15 cellular contexts compared by ENCODE assay signal in the genomic region with DNA sequence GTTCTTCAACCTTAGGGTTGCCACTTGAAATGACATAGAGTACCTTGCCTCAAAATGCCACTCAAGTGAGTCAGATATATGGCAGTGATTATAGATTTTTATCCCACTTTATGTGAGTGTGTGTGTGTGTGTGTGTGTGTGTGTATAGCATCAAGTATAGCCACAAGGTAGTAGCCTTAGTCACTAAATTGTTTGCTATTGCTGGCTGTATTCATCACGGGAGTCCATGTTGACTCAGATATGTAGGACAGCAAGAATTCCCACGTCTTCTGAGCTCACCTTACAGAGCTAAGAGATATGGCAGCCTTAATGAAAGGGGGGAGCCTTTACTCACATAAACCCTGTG. TPM values are rescaled to one million over a fixed set of nuclear protein-coding genes. Genes with fewer than 3 reads are reported as not detected.
A peak's percentile ranks its signal among the peaks of the same experiment; 100 is the strongest.
DNase-seq lines count a peak whose midpoint lies in the region; ATAC-seq, FAIRE-seq and TF ChIP-seq lines count a peak whose summit lies in the region.
"Had no signal": no experiment of that assay in that cellular context is flagged by ENCODE, and none has a peak within 500 bp of the region (broad histone marks: within the 10 kb centered on the region; RNA-seq: fewer than 3 reads in every experiment).

No MANE protein-coding gene starts in this region.

- H3K4me1 ChIP-seq in IMR-90 (ENCODE audit: control insufficient read depth, insufficient read depth, low read length) (peaks cover 25% of the 10 kb centered on the region), muscle layer of duodenum (ENCODE audit: control insufficient read depth in 1 of 2, insufficient read depth in 2 of 2, low read length in 2 of 2) (peaks cover 4 to 15% of the 10 kb centered on the region in 2 donors)
- no peaks in the 10 kb centered on the region for H3K4me1 ChIP-seq in effector memory CD4-positive, alpha-beta T cell (ENCODE audit: control insufficient read depth, insufficient read depth, low read length, poor library complexity, severe bottlenecking)

- no peak overlapping the region for H2AK9ac ChIP-seq in IMR-90 (replicated peaks; ENCODE audit: low read depth, low read length, poor library complexity)

- no peaks in the 10 kb centered on the region for H3K27me3 Mint-ChIP-seq in Calu3 (ENCODE audit: unreplicated experiment)
- H3K27me3 Mint-ChIP-seq: activated naive CD8-positive, alpha-beta T cell treated with anti-CD3 and anti-CD28 coated beads, Interleukin-2, amount 10 ng/mL, durations not matched to agents 7 days and 5 days; dendritic cell treated with granulocyte-macrophage colony-stimulating factor and Interleukin-4, amounts not matched to agents 40 ng/mL and 50 ng/mL, for 4 days; naive B cell had no signal

- no peak overlapping the region for H3K9ac ChIP-seq in IMR-90 (ENCODE audit: low read depth, low read length)

- H3K36me3 Mint-ChIP-seq in Calu3 (ENCODE audit: insufficient read depth, unreplicated experiment) = peaks cover 88% of the 10 kb centered on the region

- no peak overlapping the region for H2AFZ ChIP-seq in IMR-90 (replicated peaks; ENCODE audit: low read length, poor library complexity)

- peaks cover 75% of the 10 kb centered on the region for H3K36me3 ChIP-seq in IMR-90 (ENCODE audit: control insufficient read depth, insufficient read depth, low read length)
- H3K36me3 ChIP-seq in bronchial epithelial cell (ENCODE audit: control insufficient read depth, insufficient read depth, low read length) = peaks cover 43% of the 10 kb centered on the region
- peaks cover 70 to 91% of the 10 kb centered on the region in 2 donors for H3K36me3 ChIP-seq in muscle layer of duodenum (ENCODE audit: control insufficient read depth in 1 of 2, insufficient read depth in 2 of 2, low read length in 2 of 2)
- H3K36me3 ChIP-seq in effector memory CD4-positive, alpha-beta T cell (ENCODE audit: control insufficient read depth, insufficient read depth, low read length) = peaks cover 63% of the 10 kb centered on the region

- H3K4me3 ChIP-seq in IMR-90 (ENCODE audit: insufficient read depth, low read depth, low read length) = no peak overlapping the region
- no peak overlapping the region for H3K4me3 ChIP-seq in bronchial epithelial cell (ENCODE audit: low read depth, low read length)
- no peak overlapping the region for H3K4me3 ChIP-seq in muscle layer of duodenum (ENCODE audit: low read depth in 1 of 2, low read length in 2 of 2)
- no peak overlapping the region for H3K4me3 ChIP-seq in effector memory CD4-positive, alpha-beta T cell (ENCODE audit: insufficient read depth, low read depth, low read length, poor library complexity, severe bottlenecking)

- no peak overlapping the region for H3K4me2 ChIP-seq in IMR-90 (ENCODE audit: low read depth, low read length)

- H4K5ac ChIP-seq in IMR-90 (ENCODE audit: low read depth, low read length) = no peak overlapping the region

- FAIRE-seq in bronchial epithelial cell (lab: Jason Lieb, UNC) = no peak

- peak overlapping the region in 1 of 2 experiments; percentile 1; a peak in 1 of 4 replicates for H4K8ac ChIP-seq in IMR-90 (ENCODE audit: low read depth in 2 of 2, low read length in 2 of 2)

- H3K79me1 ChIP-seq in IMR-90 (ENCODE audit: low read depth in 1 of 2, low read length in 2 of 2) = peaks cover 30 to 78% of the 10 kb centered on the region in 2 experiments

- H3K27ac ChIP-seq in IMR-90 (ENCODE audit: insufficient read depth, low read length) = no peak overlapping the region; the same call in 1 of the 2 replicates
- peak overlapping the region; percentile 25 for H3K27ac ChIP-seq in muscle layer of duodenum (ENCODE audit: low read length)
- no peak overlapping the region for H3K27ac ChIP-seq in effector memory CD4-positive, alpha-beta T cell (ENCODE audit: insufficient read depth, low read length, poor library complexity, severe bottlenecking)

- no peak overlapping the region for H4K91ac ChIP-seq in IMR-90 (ENCODE audit: insufficient read depth, low read depth, low read length)

- no peak overlapping the region for H3K18ac ChIP-seq in IMR-90 (ENCODE audit: low read depth, low read length)

- TF ChIP-seq CTCF in Calu3 (IDR thresholded peaks at IDR 0.05; ENCODE audit: unreplicated experiment) (no peak), IMR-90 (conservative IDR thresholded peaks at IDR 0.05; ENCODE audit: low read depth, low read length) (no peak), bronchial epithelial cell (IDR thresholded peaks at IDR 0.05; ENCODE audit: insufficient read depth, low read length, severe bottlenecking) (no peak)

- no peak overlapping the region for H2BK120ac ChIP-seq in IMR-90 (ENCODE audit: low read depth, low read length)

- ATAC-seq in IMR-90 (ENCODE audit: low read depth) = peak; percentile 12; the same call in 1 of the 2 replicates

- WGBS in IMR-90 (ENCODE audit: extremely low coverage in 2 of 2, insufficient read length in 1 of 2), 2 experiments = no CpG with 5 or more reads among the region's 2 CpGs

- H3K4ac ChIP-seq in IMR-90 (ENCODE audit: low read depth, low read length) = peak overlapping the region; percentile 46; the same call in 1 of the 2 replicates

- 0 out of 3 replicates have a peak overlapping the region, but pooled peaks have one; percentile 17 for H2BK15ac ChIP-seq in IMR-90 (ENCODE audit: low read depth, low read length)

- in situ Hi-C loops in IMR-90 (cut with MboI; ENCODE audit: low sequenced_read_pairs) = no loop called here

- POLR2A ChIA-PET in IMR-90 (lab: Charles Lee; ENCODE audit: unreplicated experiment) = no interaction called here

- no peak overlapping the region for H3K14ac ChIP-seq in IMR-90 (replicated peaks; ENCODE audit: low read depth, low read length)

- intact Hi-C loops in Calu3 (cut with micrococcal nuclease; ENCODE audit: unreplicated experiment) = no loop called here
- intact Hi-C loops in IMR-90 (cut with micrococcal nuclease) = no loop called here

- H3K56ac ChIP-seq in IMR-90 (ENCODE audit: extremely low read depth, insufficient read depth, low read length) = no peak overlapping the region

- DNase-seq in Calu3 (no peak), IMR-90 (peak; percentile 95), bronchial epithelial cell (ENCODE audit: low read depth) (peak; percentile 80), COLO668 (lab: John Stamatoyannopoulos, UW; ENCODE audit: unreplicated experiment) (no peak), NCI-H1092 (lab: John Stamatoyannopoulos, UW) (no peak), ureter (ENCODE audit: low spot score) (no peak)
- no peak for DNase-seq in effector memory CD4-positive, alpha-beta T cell
- DNase-seq: activated naive CD8-positive, alpha-beta T cell treated with anti-CD3 and anti-CD28 coated beads, Interleukin-2, amount 10 ng/mL, durations not matched to agents 7 days and 5 days; naive B cell; NCI-H1048; NCI-H510A; stimulated activated CD4-positive, alpha-beta T cell treated with anti-CD3 and anti-CD28 coated beads, Interleukin-4, amount 100 ng/mL, for 4 hours; stimulated activated naive CD4-positive, alpha-beta T cell had no signal

- peak overlapping the region; percentile 53 for H2BK5ac ChIP-seq in IMR-90 (ENCODE audit: low read depth, low read length, poor library complexity, severe bottlenecking)

- CTCF ChIA-PET in Calu3 (lab: Charles Lee) (interaction anchor here (0.5 kb wide), 1 partner anchor 93 kb away, joined by 3 read pairs; no protein-coding TSS in a partner anchor), IMR-90 (lab: Yijun Ruan, JAX) (no interaction called here)

- peaks cover 55% of the 10 kb centered on the region for H3K4me1 Mint-ChIP-seq in Calu3 (ENCODE audit: low read depth, unreplicated experiment)
- H3K4me1 Mint-ChIP-seq: activated naive CD8-positive, alpha-beta T cell treated with anti-CD3 and anti-CD28 coated beads, Interleukin-2, amount 10 ng/mL, durations not matched to agents 7 days and 5 days; naive B cell had no signal

- H3K9me3 Mint-ChIP-seq in Calu3 (ENCODE audit: low read depth, unreplicated experiment) = no peaks in the 10 kb centered on the region
- H3K9me3 Mint-ChIP-seq: activated naive CD8-positive, alpha-beta T cell treated with anti-CD3 and anti-CD28 coated beads, Interleukin-2, amount 10 ng/mL, durations not matched to agents 7 days and 5 days; dendritic cell treated with granulocyte-macrophage colony-stimulating factor and Interleukin-4, amounts not matched to agents 40 ng/mL and 50 ng/mL, for 4 days had no signal

- no TSS peak for BruUV-seq in Calu3 (replicated peaks; lab: Mats Ljungman, UMichigan)
- BruUV-seq in IMR-90 (replicated peaks; lab: Mats Ljungman, UMichigan) = no TSS peak

- no peak overlapping the region for H3K4me3 Mint-ChIP-seq in Calu3 (ENCODE audit: low read depth, unreplicated experiment)
- H3K4me3 Mint-ChIP-seq: activated naive CD8-positive, alpha-beta T cell treated with anti-CD3 and anti-CD28 coated beads, Interleukin-2, amount 10 ng/mL, durations not matched to agents 7 days and 5 days; dendritic cell treated with granulocyte-macrophage colony-stimulating factor and Interleukin-4, amounts not matched to agents 40 ng/mL and 50 ng/mL, for 4 days; naive B cell had no signal

- dilution Hi-C loops in IMR-90 (cut with HindIII; ENCODE audit: low sequenced_read_pairs, unreplicated experiment) = no loop called here

- peak overlapping the region; percentile 72 for H2AK5ac ChIP-seq in IMR-90 (ENCODE audit: low read depth, low read length)

- H3K27me3 ChIP-seq in IMR-90 (ENCODE audit: control insufficient read depth, insufficient read depth, low read length) = no peaks in the 10 kb centered on the region
- no peaks in the 10 kb centered on the region for H3K27me3 ChIP-seq in bronchial epithelial cell (ENCODE audit: control insufficient read depth, insufficient read depth, low read length)
- H3K27me3 ChIP-seq in muscle layer of duodenum (ENCODE audit: low read depth, low read length) = no peaks in the 10 kb centered on the region
- no peaks in the 10 kb centered on the region for H3K27me3 ChIP-seq in effector memory CD4-positive, alpha-beta T cell (replicated peaks; ENCODE audit: control insufficient read depth, insufficient read depth, low read length, poor library complexity, severe bottlenecking)

- no peak for TF ChIP-seq POLR2A in IMR-90 (IDR thresholded peaks at IDR 0.05; ENCODE audit: low read depth, low read length)

- H4K20me1 ChIP-seq in IMR-90 (ENCODE audit: insufficient read depth, low read length) = peaks cover 52% of the 10 kb centered on the region

- H3K9me3 ChIP-seq in IMR-90 (ENCODE audit: control insufficient read depth, insufficient read depth, low read length) (no peaks in the 10 kb centered on the region), muscle layer of duodenum (ENCODE audit: control insufficient read depth in 1 of 2, low read length in 2 of 2) (no peaks in the 10 kb centered on the region)
- no peaks in the 10 kb centered on the region for H3K9me3 ChIP-seq in effector memory CD4-positive, alpha-beta T cell (ENCODE audit: control insufficient read depth, low read length)

- H3K27ac Mint-ChIP-seq in Calu3 (ENCODE audit: unreplicated experiment) = peak overlapping the region; percentile 66
- H3K27ac Mint-ChIP-seq: activated naive CD8-positive, alpha-beta T cell treated with anti-CD3 and anti-CD28 coated beads, Interleukin-2, amount 10 ng/mL, durations not matched to agents 7 days and 5 days; dendritic cell treated with granulocyte-macrophage colony-stimulating factor and Interleukin-4, amounts not matched to agents 40 ng/mL and 50 ng/mL, for 4 days; naive B cell had no signal

- H2BK20ac ChIP-seq in IMR-90 (ENCODE audit: low read depth, low read length) = no peak overlapping the region

- peaks cover 12% of the 10 kb centered on the region for H3K9me1 ChIP-seq in IMR-90 (ENCODE audit: insufficient read depth, low read length)

- TF ChIP-seq RAD21 in IMR-90 (IDR thresholded peaks at IDR 0.05; ENCODE audit: low read length) = no peak; the same call in none of the 2 replicates

- H3K23ac ChIP-seq in IMR-90 (ENCODE audit: low read depth, low read length) = 0 out of 2 replicates have a peak overlapping the region, but pooled peaks have one; percentile 1

RNA-seq across cellular contexts. Expression of gene ETS2, which starts 9.3 kb away (rescaled TPM):
- total RNA-seq in Calu3 (2022) = 49.9 and 63.3 TPM in 2 replicates
- 20.6 and 21.7 TPM in 2 replicates for total RNA-seq in IMR-90 (2012; rRNA removed)
- 21.3 and 22.8 TPM in 2 replicates for polyA plus RNA-seq in IMR-90 (2012; rRNA removed)
- polyA plus RNA-seq in IMR-90 (2012; cell fraction: cytosol; rRNA removed) = 18.3 and 18.4 TPM in 2 replicates
- polyA plus RNA-seq in IMR-90 (2012; cell fraction: nucleus; rRNA removed; ENCODE audit: low replicate concordance) = 42.7 and 92.6 TPM in 2 replicates
- 144 and 153 TPM in 2 replicates for total RNA-seq in bronchial epithelial cell
- 221 TPM for total RNA-seq in ureter

Comparison
In these comparisons a context has a peak if more than half of its experiments do, and no peak if none do; other contexts are left out.
1. DNase-seq: peak in IMR-90 (single experiment) and bronchial epithelial cell (single experiment); none in Calu3 (single experiment), COLO668 (single experiment), effector memory CD4-positive, alpha-beta T cell (0 of 3), NCI-H1092 (single experiment) and ureter (single experiment).